20 cellular contexts compared by ENCODE assay signal in the genomic region with DNA sequence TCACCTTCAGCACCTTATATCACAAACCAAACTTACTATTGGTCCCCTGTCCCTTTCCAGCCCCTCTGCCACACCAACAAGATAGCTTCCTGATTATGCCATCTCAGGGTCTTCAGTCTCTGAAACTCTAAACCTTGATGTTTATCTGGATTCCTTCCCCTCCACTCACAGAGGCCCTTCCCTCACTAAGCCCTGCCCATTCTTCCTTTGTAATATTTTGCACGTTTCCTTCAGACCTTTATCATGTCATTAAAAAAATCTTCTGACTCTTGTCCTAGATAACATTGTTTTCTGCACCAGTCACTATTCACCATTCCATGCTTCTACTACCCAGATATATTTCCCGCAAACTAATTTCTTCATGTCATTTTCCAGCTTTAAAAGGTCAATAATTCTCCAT.
"Had no signal": no experiment of that assay in that cellular context is flagged by ENCODE, and none has a peak within 500 bp of the region (broad histone marks: within the 10 kb centered on the region; RNA-seq: fewer than 3 reads in every experiment).

No MANE protein-coding gene starts in this region.

- H3K27ac ChIP-seq: breast epithelium, left lung, transverse colon, uterus had no signal

- ATAC-seq: effector memory CD8-positive, alpha-beta T cell; esophagus mucosa; left lung; sciatic nerve; stimulated activated naive B cell treated with anti-CD40 and anti-IgM and Interleukin-4, amounts not matched to agents 10 μg/mL and 1 μg/mL and 100 μg/mL, for 72 hours had no signal

- H3K4me3 ChIP-seq: breast epithelium, left lung, lung, transverse colon, uterus had no signal

- H3K9me3 Mint-ChIP-seq: central memory CD8-positive, alpha-beta T cell; effector memory CD8-positive, alpha-beta T cell had no signal

- H3K36me3 ChIP-seq: breast epithelium, left lung, transverse colon, uterus had no signal

- H3K4me1 ChIP-seq: breast epithelium, transverse colon, uterus had no signal

- H3K27me3 ChIP-seq: breast epithelium, left lung, transverse colon, uterus had no signal

- H3K36me3 Mint-ChIP-seq: activated naive CD8-positive, alpha-beta T cell treated with anti-CD3 and anti-CD28 coated beads for 36 hours; immature natural killer cell had no signal

- DNase-seq: activated CD4-positive, alpha-beta memory T cell treated with anti-CD3 and anti-CD28 coated beads for 36 hours; activated CD4-positive, alpha-beta T cell treated with anti-CD3 and anti-CD28 coated beads for 48 hours; activated CD4-positive, CD25-positive, alpha-beta regulatory T cell; activated naive CD4-positive, alpha-beta T cell treated with Interleukin-2 at 50 U/mL for 16 hours; activated naive CD8-positive, alpha-beta T cell treated with anti-CD3 and anti-CD28 coated beads for 36 hours; activated T-cell treated with anti-CD3 and anti-CD28 coated beads, Interleukin-2, amount 50 U/mL, for 48 hours; effector memory CD8-positive, alpha-beta T cell; foreskin melanocyte; immature natural killer cell; left lung; stimulated activated CD4-positive, alpha-beta T cell treated with anti-CD3 and anti-CD28 coated beads, Interleukin-2, amount 100 ng/mL, for 48 hours; stimulated activated CD8-positive, alpha-beta memory T cell treated with anti-CD3 and anti-CD28 coated beads, Interleukin-4, amount 100 ng/mL, for 48 hours; stimulated activated naive B cell treated with anti-CD40 and anti-IgM and Interleukin-4, amounts not matched to agents 10 μg/mL and 1 μg/mL and 100 μg/mL, for 72 hours; transverse colon; uterus had no signal

- H3K4me1 Mint-ChIP-seq: activated naive CD8-positive, alpha-beta T cell treated with anti-CD3 and anti-CD28 coated beads for 36 hours; central memory CD8-positive, alpha-beta T cell; immature natural killer cell had no signal

- H3K9me3 ChIP-seq: breast epithelium, transverse colon, uterus had no signal

- H3K4me3 Mint-ChIP-seq: activated CD4-positive, alpha-beta memory T cell treated with anti-CD3 and anti-CD28 coated beads for 36 hours; activated naive CD8-positive, alpha-beta T cell treated with anti-CD3 and anti-CD28 coated beads for 36 hours; central memory CD8-positive, alpha-beta T cell; effector memory CD8-positive, alpha-beta T cell; immature natural killer cell; stimulated activated naive B cell treated with anti-CD40 and anti-IgM and Interleukin-4, amounts not matched to agents 10 μg/mL and 1 μg/mL and 100 μg/mL, for 72 hours had no signal

- H3K27me3 Mint-ChIP-seq: activated CD4-positive, alpha-beta memory T cell treated with anti-CD3 and anti-CD28 coated beads for 36 hours; activated naive CD8-positive, alpha-beta T cell treated with anti-CD3 and anti-CD28 coated beads for 36 hours; central memory CD8-positive, alpha-beta T cell; stimulated activated naive B cell treated with anti-CD40 and anti-IgM and Interleukin-4, amounts not matched to agents 10 μg/mL and 1 μg/mL and 100 μg/mL, for 72 hours had no signal

- H3K27ac Mint-ChIP-seq: activated CD4-positive, alpha-beta memory T cell treated with anti-CD3 and anti-CD28 coated beads for 36 hours; activated naive CD8-positive, alpha-beta T cell treated with anti-CD3 and anti-CD28 coated beads for 36 hours; effector memory CD8-positive, alpha-beta T cell; immature natural killer cell; stimulated activated naive B cell treated with anti-CD40 and anti-IgM and Interleukin-4, amounts not matched to agents 10 μg/mL and 1 μg/mL and 100 μg/mL, for 72 hours had no signal
